12 cellular contexts compared by ENCODE assay signal in genomic region chr4:70863099-70863790, GRCh38.
DNase-seq lines count a peak whose midpoint lies in the region; ATAC-seq and TF ChIP-seq lines count a peak whose summit lies in the region.
"Had no signal": no experiment of that assay in that cellular context is flagged by ENCODE, and none has a peak within 500 bp of the region (broad histone marks: within the 10 kb centered on the region; RNA-seq: fewer than 3 reads in every experiment).

No MANE protein-coding gene starts in this region.

- no peak overlapping the region for H3K4me3 ChIP-seq in epithelial cell of esophagus (ENCODE audit: low read length)

- peak; percentile 45 for ATAC-seq in GM19043 (IDR thresholded peaks at IDR 0.05; ENCODE audit: low read depth, unreplicated experiment)
- peak; percentile 71 for ATAC-seq in HG02981 (IDR thresholded peaks at IDR 0.05; ENCODE audit: unreplicated experiment)
- ATAC-seq: right cardiac atrium had no signal

- TF ChIP-seq CTCF in GM13976 (IDR thresholded peaks at IDR 0.05; ENCODE audit: borderline replicate concordance, control extremely low read depth, extremely low read depth, insufficient read depth, missing control alignments) = no peak
- no peak for TF ChIP-seq CTCF in epithelial cell of esophagus (IDR thresholded peaks at IDR 0.05; ENCODE audit: insufficient read depth, low read depth, low read length, missing control alignments)

- DNase-seq in GM13976 (ENCODE audit: low spot score) (peak; percentile 43), epithelial cell of esophagus (ENCODE audit: low read depth) (peak; percentile 58), ecto neural progenitor cell (ENCODE audit: low spot score) (no peak), NCI-H187 (lab: John Stamatoyannopoulos, UW) (no peak), UCSD-AML1 (lab: John Stamatoyannopoulos, UW; ENCODE audit: unreplicated experiment) (no peak)
- no peak for DNase-seq in effector CD4-positive, alpha-beta T cell
- DNase-seq: activated gamma-delta T cell; NCI-H2227 treated with DMSO at 0.1 percent for 48 hours; right cardiac atrium; stimulated activated naive CD4-positive, alpha-beta T cell had no signal

- in situ Hi-C loops in GM13976 (cut with MboI; ENCODE audit: low sequenced_read_pairs, unreplicated experiment) = no loop called here

Comparison
In these comparisons a context has a peak if more than half of its experiments do, and no peak if none do; other contexts are left out.
1. DNase-seq: peak in GM13976 (single experiment) and epithelial cell of esophagus (single experiment); none in ecto neural progenitor cell (single experiment), effector CD4-positive, alpha-beta T cell (single experiment), NCI-H187 (0 of 2) and UCSD-AML1 (single experiment).